8 cellular contexts compared by ENCODE assay signal in genomic region chr9:117487555-117488175, GRCh38.
DNase-seq lines count a peak whose midpoint lies in the region; ATAC-seq and TF ChIP-seq lines count a peak whose summit lies in the region.

No MANE protein-coding gene starts in this region.

- peak; percentile 98 for ATAC-seq in GM21529 (IDR thresholded peaks at IDR 0.05; ENCODE audit: unreplicated experiment)

- no peaks in the 10 kb centered on the region for H3K36me3 ChIP-seq in right atrium auricular region
- H3K36me3 ChIP-seq in prostate gland = no peaks in the 10 kb centered on the region

- TF ChIP-seq CTCF in right atrium auricular region (IDR thresholded peaks at IDR 0.05) (peak; percentile 90 to 95), prostate gland (IDR thresholded peaks at IDR 0.05) (peak; percentile 89 to 95 (median 94))

- H3K9me3 ChIP-seq in right atrium auricular region = no peaks in the 10 kb centered on the region
- H3K9me3 ChIP-seq in prostate gland = no peaks in the 10 kb centered on the region

- TF ChIP-seq POLR2A in prostate gland (IDR thresholded peaks at IDR 0.05) = no peak

- H3K4me3 ChIP-seq in right atrium auricular region = peak overlapping the region in 1 of 2 donors; percentile 25
- H3K4me3 ChIP-seq in prostate gland = no peak overlapping the region

- DNase-seq in G401 (ENCODE audit: low spot score) = peak; percentile 84
- DNase-seq in HUDEP-2 (lab: John Stamatoyannopoulos, UW; ENCODE audit: unreplicated experiment in 76 of 76) = peak in 53 of 76 experiments; percentile 1 to 79 (median 21)
- DNase-seq in NOMO-1 (lab: John Stamatoyannopoulos, UW; ENCODE audit: unreplicated experiment in 2 of 2) = peak; percentile 43 to 44
- peak; percentile 12 for DNase-seq in activated naive CD4-positive, alpha-beta T cell treated with anti-CD3 and anti-CD28 coated beads, Interleukin-2, amount 50 U/mL, for 16 hours
- DNase-seq in right atrium auricular region (ENCODE audit: low spot score) = peak; percentile 73
- DNase-seq in prostate gland (ENCODE audit: low spot score) = peak; percentile 70
- no peak for DNase-seq in activated gamma-delta T cell (lab: John Stamatoyannopoulos, UW)

- in situ Hi-C loops in G401 (cut with HindIII; ENCODE audit: low sequenced_read_pairs) = no loop called here

- H3K27me3 ChIP-seq in right atrium auricular region (no peaks in the 10 kb centered on the region), prostate gland (replicated peaks; ENCODE audit: insufficient read depth) (no peaks in the 10 kb centered on the region)

- H3K4me1 ChIP-seq in right atrium auricular region (peaks cover 0 to 9% of the 10 kb centered on the region in 2 donors), prostate gland (replicated peaks) (no peaks in the 10 kb centered on the region)

- 6% methylated on average over 14 of the region's 15 CpGs for WGBS in prostate gland

- H3K27ac ChIP-seq in right atrium auricular region = no peak overlapping the region
- H3K27ac ChIP-seq in prostate gland = peak overlapping the region; percentile 54 to 55

- intact Hi-C loops in prostate gland (cut with DNase I) = no loop called here

Comparison
In these comparisons a context has a peak if more than half of its experiments do, and no peak if none do; other contexts are left out.
1. H3K27ac ChIP-seq: peak in prostate gland (2 of 2); none in right atrium auricular region (0 of 2).